In genomic region chr3:38588995-38589937, GRCh38 we compare ENCODE assay signal across 1 cellular context.
TF ChIP-seq lines count a peak whose summit lies in the region.

No MANE protein-coding gene starts in this region.

TF ChIP-seq in H1, 55 proteins besides CTCF, POLR2A, EP300 and RAD21:
- TF ChIP-seq CHD7 (IDR thresholded peaks at IDR 0.05; ENCODE audit: insufficient replicate concordance, low read length) (no peak), CHD2 (IDR thresholded peaks at IDR 0.05; ENCODE audit: low read length) (no peak), TBP (IDR thresholded peaks at IDR 0.05; ENCODE audit: low read depth, low read length) (no peak), SAP30 (IDR thresholded peaks at IDR 0.05; ENCODE audit: insufficient read depth, insufficient replicate concordance, low read length) (no peak), CREB1 (IDR thresholded peaks at IDR 0.05) (no peak), TAF7 (optimal IDR thresholded peaks at IDR 0.05; ENCODE audit: borderline replicate concordance, low read depth, low read length) (no peak), POU5F1 (IDR thresholded peaks at IDR 0.05; ENCODE audit: low read depth, low read length) (no peak), BRCA1 (IDR thresholded peaks at IDR 0.05; ENCODE audit: low read depth, low read length) (no peak), SP2 (IDR thresholded peaks at IDR 0.05; ENCODE audit: low read length) (no peak), CEBPB (IDR thresholded peaks at IDR 0.05; ENCODE audit: low read depth, low read length) (no peak), KDM4A (IDR thresholded peaks at IDR 0.05; ENCODE audit: low read depth, low read length, severe bottlenecking) (no peak), JUND (IDR thresholded peaks at IDR 0.05; ENCODE audit: low read length) (no peak), ASH2L (IDR thresholded peaks at IDR 0.05; ENCODE audit: low read length) (no peak), CBX5 (IDR thresholded peaks at IDR 0.05; ENCODE audit: low read depth, low read length) (no peak)
